8 cellular contexts compared by ENCODE assay signal in genomic region chr2:65070172-65070830, GRCh38. TPM values are rescaled to one million over a fixed set of nuclear protein-coding genes. Genes with fewer than 3 reads are reported as not detected.
A peak's percentile ranks its signal among the peaks of the same experiment; 100 is the strongest.
DNase-seq lines count a peak whose midpoint lies in the region; ATAC-seq and TF ChIP-seq lines count a peak whose summit lies in the region.

No MANE protein-coding gene starts in this region.

- H3K27ac ChIP-seq in esophagus squamous epithelium (peak overlapping the region; percentile 2 to 68 (median 58)), psoas muscle (peak overlapping the region; percentile 94)

- ATAC-seq in T-cell (replicated peaks in 1 of 4) (no peak), psoas muscle (peak; percentile 60 to 74 (median 70)), GM19023 (IDR thresholded peaks at IDR 0.05; ENCODE audit: unreplicated experiment) (no peak)

- no peak overlapping the region for H3K4me3 ChIP-seq in esophagus squamous epithelium
- H3K4me3 ChIP-seq in psoas muscle: peak overlapping the region; percentile 1

- peaks cover 0 to 60% (median 14%) of the 10 kb centered on the region in 3 donors for H3K36me3 ChIP-seq in esophagus squamous epithelium
- H3K36me3 ChIP-seq in psoas muscle (ENCODE audit: insufficient read depth in 1 of 2, low read depth in 1 of 2): peaks cover 5 to 62% of the 10 kb centered on the region in 2 donors

- POLR2A ChIA-PET in T-cell (lab: Charles Lee): no interaction called here

- H3K27ac Mint-ChIP-seq in T-cell: peak overlapping the region; percentile 79 to 80
- H3K27ac Mint-ChIP-seq in immature natural killer cell: peak overlapping the region in 3 of 6 donors; percentile 30 to 61 (median 52)

- 4 to 46% methylated on average over 4 to 5 of the region's 8 CpGs for WGBS in esophagus squamous epithelium, 2 donors
- 22 to 42% (median 30%) methylated on average over 8 of the region's 8 CpGs for WGBS in psoas muscle, 3 donors

- H3K4me1 Mint-ChIP-seq in T-cell (peaks cover 21 to 34% (median 33%) of the 10 kb centered on the region in 3 donors), immature natural killer cell (peaks cover 8 to 13% of the 10 kb centered on the region in 2 donors)

- H3K36me3 Mint-ChIP-seq in T-cell (peaks cover 20% of the 10 kb centered on the region), immature natural killer cell (no peaks in the 10 kb centered on the region)

- TF ChIP-seq CTCF in esophagus squamous epithelium (IDR thresholded peaks at IDR 0.05) (peak in 2 of 6 experiments; percentile 8 to 22), psoas muscle (IDR thresholded peaks at IDR 0.05) (peak; percentile 36)

- DNase-seq in EH (ENCODE audit: low read depth): peak; percentile 70
- no peak for DNase-seq in T-cell
- DNase-seq in esophagus squamous epithelium (lab: John Stamatoyannopoulos, UW): no peak
- DNase-seq in psoas muscle: no peak
- DNase-seq in NOMO-1 treated with DMSO at 0.1 percent for 48 hours (lab: John Stamatoyannopoulos, UW; ENCODE audit: unreplicated experiment): no peak
- DNase-seq in 8988T: no peak
- no peak for DNase-seq in immature natural killer cell

- CTCF ChIA-PET in T-cell (lab: Charles Lee): interaction anchor here (0.5 to 1.1 kb wide), 2 partner anchors 13 to 476 kb away, joined by 3 read pairs; no protein-coding TSS in a partner anchor

- H3K4me3 Mint-ChIP-seq in T-cell (no peak overlapping the region), immature natural killer cell (no peak overlapping the region)

- no peak for TF ChIP-seq POLR2A in esophagus squamous epithelium (IDR thresholded peaks at IDR 0.05)

- no peaks in the 10 kb centered on the region for H3K27me3 Mint-ChIP-seq in T-cell
- peaks cover 3 to 4% (median 4%) of the 10 kb centered on the region in 3 donors for H3K27me3 Mint-ChIP-seq in immature natural killer cell (ENCODE audit: low read depth in 3 of 3)

- H3K9me3 ChIP-seq in esophagus squamous epithelium (no peaks in the 10 kb centered on the region), psoas muscle (no peaks in the 10 kb centered on the region)

- no peaks in the 10 kb centered on the region for H3K27me3 ChIP-seq in esophagus squamous epithelium
- no peaks in the 10 kb centered on the region for H3K27me3 ChIP-seq in psoas muscle (ENCODE audit: insufficient read depth in 3 of 3, low read length in 2 of 3)

- H3K4me1 ChIP-seq in esophagus squamous epithelium: peaks cover 22 to 72% (median 53%) of the 10 kb centered on the region in 3 donors
- peaks cover 85% of the 10 kb centered on the region for H3K4me1 ChIP-seq in psoas muscle

- intact Hi-C loops in esophagus squamous epithelium (cut with DNase I) (loop anchor here (10.0 kb wide), 1 partner anchor 54 kb away; no protein-coding TSS in a partner anchor), psoas muscle (cut with DNase I) (loop anchor here (5.0 kb wide), 1 partner anchor 57 kb away; no protein-coding TSS in a partner anchor)

- no peaks in the 10 kb centered on the region for H3K9me3 Mint-ChIP-seq in T-cell
- no peaks in the 10 kb centered on the region for H3K9me3 Mint-ChIP-seq in immature natural killer cell

RNA-seq across cellular contexts. Expression of gene CEP68, which starts 14.1 kb away (rescaled TPM):
- total RNA-seq in T-cell: 10 to 100 TPM; 24.1 to 41.4 (median 37.4) TPM
- 10 to 100 TPM in 2 of 4 donors, 1 to 10 TPM in 2; 3.9 to 17.4 (median 8.6) TPM for total RNA-seq in esophagus squamous epithelium
- total RNA-seq in psoas muscle: 10 to 100 TPM; 28.2 to 63.3 (median 38.9) TPM
- polyA plus RNA-seq in psoas muscle: 10 to 100 TPM in 2 of 3 donors, 1 to 10 TPM in 1; 7.3 to 17.5 (median 17.3) TPM
- 1 to 10 TPM; 5.8 to 8.6 (median 7.9) TPM for polyA plus RNA-seq in immature natural killer cell

RNA-seq across cellular contexts. Expression of gene RAB1A, which starts 59.6 kb away (rescaled TPM):
- total RNA-seq in T-cell: 10 to 100 TPM; 39.1 to 54.3 (median 42.6) TPM
- 100 to 1,000 TPM in 1 of 4 donors, 10 to 100 TPM in 3; 72.6 to 101 (median 78.3) TPM for total RNA-seq in esophagus squamous epithelium
- 10 to 100 TPM; 52.0 to 94.2 (median 85.8) TPM for total RNA-seq in psoas muscle
- 100 to 1,000 TPM in 2 of 3 donors, 10 to 100 TPM in 1; 83.4 to 229 (median 137) TPM for polyA plus RNA-seq in psoas muscle
- polyA plus RNA-seq in immature natural killer cell: 10 to 100 TPM; 32.7 to 84.7 (median 43.8) TPM

Comparison
In these comparisons a context has a peak if more than half of its experiments do, and no peak if none do; other contexts are left out.
1. ATAC-seq: peak in psoas muscle (4 of 4); none in T-cell (0 of 4) and GM19023 (single experiment).